Comparison of ENCODE assay signal across 23 cellular contexts in the genomic region with DNA sequence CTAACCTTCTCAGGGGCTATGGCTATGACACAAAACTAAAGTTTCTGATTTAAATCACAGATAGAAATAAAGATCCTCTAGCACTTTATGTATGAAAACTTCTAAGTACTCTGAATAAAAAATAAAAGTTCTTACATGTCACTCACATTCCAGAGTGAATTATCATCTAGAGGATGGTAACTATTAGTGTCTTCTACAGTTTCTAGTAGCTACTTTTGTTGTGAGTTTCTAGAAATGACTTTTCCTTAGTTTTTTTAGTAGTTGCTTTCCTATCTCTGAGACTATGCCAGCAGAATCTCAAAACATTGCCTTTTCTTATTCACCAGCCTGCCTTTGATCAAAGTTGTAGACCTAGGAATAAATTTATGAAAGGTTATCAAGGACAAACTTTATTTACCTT. TPM values are rescaled to one million over a fixed set of nuclear protein-coding genes. Genes with fewer than 3 reads are reported as not detected.
"Had no signal": no experiment of that assay in that cellular context is flagged by ENCODE, and none has a peak within 500 bp of the region (broad histone marks: within the 10 kb centered on the region; RNA-seq: fewer than 3 reads in every experiment).

No MANE protein-coding gene starts in this region.

- H3K4me3 ChIP-seq: colonic mucosa, esophagus muscularis mucosa, hepatocyte, lung, prostate gland, right atrium auricular region, skin epidermis, tibial artery had no signal

- DNase-seq: activated CD4-positive, alpha-beta T cell treated with anti-CD3 and anti-CD28 coated beads, Interleukin-2, amount 10 ng/mL, durations not matched to agents 7 days and 5 days; activated CD4-positive, CD25-positive, alpha-beta regulatory T cell; activated CD8-positive, alpha-beta memory T cell treated with anti-CD3 and anti-CD28 coated beads, Interleukin-2, amount 50 U/mL, for 4 hours; activated gamma-delta T cell; activated T-cell treated with anti-CD3 and anti-CD28 coated beads, Interleukin-2, amount 50 U/mL, for 72 hours; amniotic stem cell; caudate nucleus; colonic mucosa; midbrain; stimulated activated naive CD8-positive, alpha-beta T cell treated with anti-CD3 and anti-CD28 coated beads, Interleukin-15, Interleukin-2, amounts not matched to agents 100 U/mL and 50 U/mL, for 24 hours; substantia nigra; T-helper 1 cell; T-helper 9 cell; tibial artery had no signal

- H3K27me3 ChIP-seq: colonic mucosa, esophagus muscularis mucosa, hepatocyte, right atrium auricular region, tibial artery had no signal

- ATAC-seq: stimulated activated naive CD8-positive, alpha-beta T cell treated with anti-CD3 and anti-CD28 coated beads, Interleukin-15, Interleukin-2, amounts not matched to agents 100 U/mL and 50 U/mL, for 24 hours had no signal

- H3K27me3 Mint-ChIP-seq: activated CD4-positive, alpha-beta T cell treated with anti-CD3 and anti-CD28 coated beads, Interleukin-2, amount 10 ng/mL, durations not matched to agents 7 days and 5 days; activated naive CD4-positive, alpha-beta T cell treated with anti-CD3 and anti-CD28 coated beads, Interleukin-2, amount 50 U/mL, for 24 hours had no signal

- H3K9me3 Mint-ChIP-seq: activated CD4-positive, alpha-beta T cell treated with anti-CD3 and anti-CD28 coated beads, Interleukin-2, amount 10 ng/mL, durations not matched to agents 7 days and 5 days; activated naive CD4-positive, alpha-beta T cell treated with anti-CD3 and anti-CD28 coated beads, Interleukin-2, amount 50 U/mL, for 24 hours; activated T-cell treated with anti-CD3 and anti-CD28 coated beads, Interleukin-2, amount 50 U/mL, for 72 hours; neural crest cell had no signal

- H3K27ac Mint-ChIP-seq: activated CD4-positive, alpha-beta T cell treated with anti-CD3 and anti-CD28 coated beads, Interleukin-2, amount 10 ng/mL, durations not matched to agents 7 days and 5 days; activated naive CD4-positive, alpha-beta T cell treated with anti-CD3 and anti-CD28 coated beads, Interleukin-2, amount 50 U/mL, for 24 hours; activated T-cell treated with anti-CD3 and anti-CD28 coated beads, Interleukin-2, amount 50 U/mL, for 72 hours had no signal

- H3K4me1 Mint-ChIP-seq: activated CD4-positive, alpha-beta T cell treated with anti-CD3 and anti-CD28 coated beads, Interleukin-2, amount 10 ng/mL, durations not matched to agents 7 days and 5 days; neural crest cell had no signal

- H3K4me3 Mint-ChIP-seq: activated CD4-positive, alpha-beta T cell treated with anti-CD3 and anti-CD28 coated beads, Interleukin-2, amount 10 ng/mL, durations not matched to agents 7 days and 5 days; activated naive CD4-positive, alpha-beta T cell treated with anti-CD3 and anti-CD28 coated beads, Interleukin-2, amount 50 U/mL, for 24 hours; activated T-cell treated with anti-CD3 and anti-CD28 coated beads, Interleukin-2, amount 50 U/mL, for 72 hours; neural crest cell had no signal

- H3K36me3 ChIP-seq: prostate gland had no signal

- H3K4me1 ChIP-seq: colonic mucosa, esophagus muscularis mucosa, prostate gland, right atrium auricular region, tibial artery had no signal

- H3K9me3 ChIP-seq: colonic mucosa, esophagus muscularis mucosa, prostate gland, right atrium auricular region, tibial artery had no signal

- H3K27ac ChIP-seq: colonic mucosa, esophagus muscularis mucosa, hepatocyte, prostate gland, right atrium auricular region, tibial artery had no signal

RNA-seq across cellular contexts. Expression of a gene that starts 50.8 kb away (rescaled TPM):
- total RNA-seq: esophagus muscularis mucosa, fibroblast of villous mesenchyme had no signal
